Comparison of ENCODE assay signal across 10 cellular contexts in genomic region chr3:159762238-159762637, GRCh38.
DNase-seq lines count a peak whose midpoint lies in the region; ATAC-seq and TF ChIP-seq lines count a peak whose summit lies in the region.
"Had no signal": no experiment of that assay in that cellular context is flagged by ENCODE, and none has a peak within 500 bp of the region (broad histone marks: within the 10 kb centered on the region; RNA-seq: fewer than 3 reads in every experiment).

No MANE protein-coding gene starts in this region.

- no peaks in the 10 kb centered on the region for H3K36me3 ChIP-seq in transverse colon

- in situ Hi-C loops in transverse colon (cut with MboI; ENCODE audit: low pct_ligation_motif_present in 1 of 4, low pct_unique_long_range_greater_than_20kb in 1 of 4, low sequenced_read_pairs in 3 of 4) = no loop called here

- H3K4me3 ChIP-seq in transverse colon = no peak overlapping the region

- H3K9me3 Mint-ChIP-seq in activated CD4-positive, alpha-beta T cell treated with anti-CD3 and anti-CD28 coated beads, Interleukin-2, amount 10 ng/mL, durations not matched to agents 24 days and 14 days = no peaks in the 10 kb centered on the region

- H3K27ac Mint-ChIP-seq in activated CD4-positive, alpha-beta T cell treated with anti-CD3 and anti-CD28 coated beads, Interleukin-2, amount 10 ng/mL, durations not matched to agents 24 days and 14 days = no peak overlapping the region
- H3K27ac Mint-ChIP-seq: CD4-positive, CD25-positive, alpha-beta regulatory T cell had no signal

- TF ChIP-seq POLR2A in transverse colon (IDR thresholded peaks at IDR 0.05) = no peak

- ATAC-seq in GM19397 (IDR thresholded peaks at IDR 0.05; ENCODE audit: unreplicated experiment) = no peak

- DNase-seq in activated CD4-positive, alpha-beta T cell treated with anti-CD3 and anti-CD28 coated beads, Interleukin-2, amount 10 ng/mL, durations not matched to agents 24 days and 14 days = no peak
- no peak for DNase-seq in activated CD4-positive, alpha-beta T cell treated with anti-CD3 and anti-CD28 coated beads for 1 hour
- DNase-seq in kidney tubule cell (ENCODE audit: low spot score) (peak; percentile 67), transverse colon (no peak), COLO829 (ENCODE audit: low spot score) (no peak)
- DNase-seq in stimulated activated CD4-positive, alpha-beta T cell treated with anti-CD3 and anti-CD28 coated beads, Interleukin-1b, Interleukin-23, amount 100 ng/mL, for 48 hours = no peak
- DNase-seq: NCI-H2171 had no signal

- no peak for TF ChIP-seq EP300 in transverse colon (IDR thresholded peaks at IDR 0.05; ENCODE audit: low read depth)

- H3K27ac ChIP-seq in angular gyrus (ENCODE audit: low read depth, low read length) (peak overlapping the region; percentile 48), transverse colon (peak overlapping the region; percentile 92 to 95 (median 94))

- H3K27me3 ChIP-seq in transverse colon = peaks cover 5% of the 10 kb centered on the region

- H3K27me3 Mint-ChIP-seq in activated CD4-positive, alpha-beta T cell treated with anti-CD3 and anti-CD28 coated beads, Interleukin-2, amount 10 ng/mL, durations not matched to agents 24 days and 14 days = peaks cover 50% of the 10 kb centered on the region

- H3K36me3 Mint-ChIP-seq in activated CD4-positive, alpha-beta T cell treated with anti-CD3 and anti-CD28 coated beads, Interleukin-2, amount 10 ng/mL, durations not matched to agents 24 days and 14 days (ENCODE audit: low read depth) = no peaks in the 10 kb centered on the region
- H3K36me3 Mint-ChIP-seq: CD4-positive, CD25-positive, alpha-beta regulatory T cell had no signal

- H3K9me3 ChIP-seq in transverse colon = no peaks in the 10 kb centered on the region

- 75 to 78% methylated on average over 1 to 4 of the region's 4 CpGs for WGBS in transverse colon (ENCODE audit: low coverage in 1 of 2), 2 donors

- intact Hi-C loops in activated CD4-positive, alpha-beta T cell treated with anti-CD3 and anti-CD28 coated beads, Interleukin-2, amount 10 ng/mL, durations not matched to agents 24 days and 14 days (cut with micrococcal nuclease) = loop anchor here (10.0 kb wide), 2 partner anchors 463 to 1657 kb away; partner anchors contain the start of genes C3orf80 and SHOX2
- intact Hi-C loops in transverse colon (cut with DNase I; ENCODE audit: low total_unique reads) = loop anchor here (5.0 kb wide), 1 partner anchor 40 kb away; no protein-coding TSS in a partner anchor

- H3K4me1 ChIP-seq in transverse colon = peaks cover 0 to 31% (median 14%) of the 10 kb centered on the region in 4 donors

- no peak for TF ChIP-seq CTCF in transverse colon (IDR thresholded peaks at IDR 0.05)

- peak overlapping the region; percentile 30 for H3K4me3 Mint-ChIP-seq in activated CD4-positive, alpha-beta T cell treated with anti-CD3 and anti-CD28 coated beads, Interleukin-2, amount 10 ng/mL, durations not matched to agents 24 days and 14 days

- peaks cover 18% of the 10 kb centered on the region for H3K4me1 Mint-ChIP-seq in activated CD4-positive, alpha-beta T cell treated with anti-CD3 and anti-CD28 coated beads, Interleukin-2, amount 10 ng/mL, durations not matched to agents 24 days and 14 days
